ENCODE assay signal across 6 cellular contexts in the genomic region with DNA sequence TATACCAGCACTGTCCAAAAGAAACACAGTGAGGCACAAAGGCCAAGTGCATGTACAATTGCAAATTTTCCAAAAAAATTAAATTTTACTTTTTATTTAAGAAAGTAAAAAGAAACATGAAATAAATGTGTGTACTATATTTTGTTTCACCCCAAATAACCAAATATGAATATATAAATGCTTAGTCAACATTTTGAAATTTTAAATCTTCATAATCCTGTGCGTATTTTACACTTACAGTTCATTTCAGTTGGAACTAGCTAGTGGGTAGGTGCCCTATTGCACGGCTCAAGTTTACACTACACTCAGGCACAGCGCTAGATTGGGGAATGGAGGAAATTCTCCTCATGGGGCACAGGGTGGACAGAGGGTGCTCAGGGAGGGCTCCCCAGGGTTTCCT. TPM values are rescaled to one million over a fixed set of nuclear protein-coding genes. Genes with fewer than 3 reads are reported as not detected.
A peak's percentile ranks its signal among the peaks of the same experiment; 100 is the strongest.
DNase-seq lines count a peak whose midpoint lies in the region; ATAC-seq and TF ChIP-seq lines count a peak whose summit lies in the region.

No MANE protein-coding gene starts in this region.

- TF ChIP-seq CTCF in heart left ventricle (IDR thresholded peaks at IDR 0.05) (no peak), fibroblast of the aortic adventitia (IDR thresholded peaks at IDR 0.05; ENCODE audit: insufficient read depth, low read length) (no peak), upper lobe of right lung (IDR thresholded peaks at IDR 0.05) (no peak)

- DNase-seq in heart left ventricle (no peak), cardiac septum (ENCODE audit: low spot score) (no peak), fibroblast of the aortic adventitia (ENCODE audit: low read depth) (no peak), upper lobe of right lung (no peak), DMS 273 treated with DMSO at 0.1 percent for 48 hours (lab: John Stamatoyannopoulos, UW) (no peak), foreskin melanocyte (no peak)

- no peak for TF ChIP-seq POLR2A in heart left ventricle (IDR thresholded peaks at IDR 0.05)

- H3K4me1 ChIP-seq in heart left ventricle (peaks cover 0 to 35% (median 14%) of the 10 kb centered on the region in 12 donors), upper lobe of right lung (peaks cover 12% of the 10 kb centered on the region)

- no peaks in the 10 kb centered on the region for H3K9me3 ChIP-seq in heart left ventricle
- H3K9me3 ChIP-seq in upper lobe of right lung = no peaks in the 10 kb centered on the region

- peak overlapping the region in 1 of 12 donors; percentile 93 for H3K27ac ChIP-seq in heart left ventricle
- no peak overlapping the region for H3K27ac ChIP-seq in upper lobe of right lung

- WGBS in heart left ventricle, 4 donors = 87 to 97% (median 91%) methylated on average over 3 of the region's 3 CpGs

- ATAC-seq in heart left ventricle = no peak
- no peak for ATAC-seq in upper lobe of right lung

- intact Hi-C loops in heart left ventricle (cut with DNase I) (loop anchor here in 1 of 10 donors (5.0 kb wide), 1 partner anchor 35 kb away; the partner anchor contains the start of gene BTN2A1), cardiac septum (cut with DNase I) (no loop called here), upper lobe of right lung (cut with DNase I) (no loop called here)

- H3K4me3 ChIP-seq in heart left ventricle (peak overlapping the region in 9 of 12 donors; percentile 61 to 99 (median 83)), fibroblast of the aortic adventitia (ENCODE audit: low read depth, low read length) (peak overlapping the region; percentile 86), upper lobe of right lung (peak overlapping the region; percentile 95)

- H3K27me3 ChIP-seq in heart left ventricle (no peaks in the 10 kb centered on the region), upper lobe of right lung (no peaks in the 10 kb centered on the region)

- peaks cover 0 to 20% (median 5%) of the 10 kb centered on the region in 9 donors for H3K36me3 ChIP-seq in heart left ventricle
- no peaks in the 10 kb centered on the region for H3K36me3 ChIP-seq in upper lobe of right lung

RNA-seq across cellular contexts. Expression of gene BTN3A3, which starts 18.0 kb away (rescaled TPM):
- total RNA-seq in heart left ventricle (10 to 100 TPM in 2 of 9 donors, 1 to 10 TPM in 7; 4.8 to 31.2 (median 7.9) TPM), cardiac septum (8.5 TPM), fibroblast of the aortic adventitia (ENCODE audit: low replicate concordance) (17.7 and 20.5 TPM in 2 replicates), upper lobe of right lung (46.9 TPM)
- polyA plus RNA-seq in heart left ventricle = 1 to 10 TPM; 5.9 to 7.7 TPM

RNA-seq across cellular contexts. Expression of gene BTN3A1, which starts 20.3 kb away (rescaled TPM):
- total RNA-seq in heart left ventricle = 10 to 100 TPM in 3 of 9 donors, 1 to 10 TPM in 6; 3.1 to 47.6 (median 9.1) TPM
- 1 to 10 TPM; 5.1 to 5.2 TPM for polyA plus RNA-seq in heart left ventricle
- 7.4 TPM for total RNA-seq in cardiac septum
- total RNA-seq in fibroblast of the aortic adventitia (ENCODE audit: low replicate concordance) = 24.0 and 83.6 TPM in 2 replicates
- total RNA-seq in upper lobe of right lung = 52.2 TPM

RNA-seq across cellular contexts. Expression of gene BTN2A1, which starts 35.4 kb away (rescaled TPM):
- total RNA-seq in heart left ventricle (10 to 100 TPM in 7 of 9 donors, 1 to 10 TPM in 2; 9.2 to 26.2 (median 14.8) TPM), cardiac septum (15.7 TPM), fibroblast of the aortic adventitia (ENCODE audit: low replicate concordance) (11.7 and 17.9 TPM in 2 replicates), upper lobe of right lung (26.3 TPM)
- 10 to 100 TPM in 1 of 2 donors, 1 to 10 TPM in 1; 6.6 to 26.7 TPM for polyA plus RNA-seq in heart left ventricle

RNA-seq across cellular contexts. Expression of gene BTN2A2, which starts 39.4 kb away (rescaled TPM):
- total RNA-seq in heart left ventricle (10 to 100 TPM in 2 of 9 donors, 1 to 10 TPM in 7; 1.7 to 20.4 (median 3.0) TPM), cardiac septum (2.8 TPM), fibroblast of the aortic adventitia (ENCODE audit: low replicate concordance) (7.5 and 10.2 TPM in 2 replicates), upper lobe of right lung (25.6 TPM)
- 1 to 10 TPM; 3.2 to 4.3 TPM for polyA plus RNA-seq in heart left ventricle

RNA-seq across cellular contexts. Expression of gene BTN3A2, which starts 57.3 kb away (rescaled TPM):
- total RNA-seq in heart left ventricle (10 to 100 TPM in 5 of 9 donors, 1 to 10 TPM in 4; 2.7 to 71.1 (median 10.2) TPM), cardiac septum (9.2 TPM), fibroblast of the aortic adventitia (ENCODE audit: low replicate concordance) (19.2 and 26.3 TPM in 2 replicates), upper lobe of right lung (65.2 TPM)
- 10 to 100 TPM in 1 of 2 donors, 1 to 10 TPM in 1; 5.8 to 11.5 TPM for polyA plus RNA-seq in heart left ventricle
